ENCODE assay signal across 8 cellular contexts in the genomic region with DNA sequence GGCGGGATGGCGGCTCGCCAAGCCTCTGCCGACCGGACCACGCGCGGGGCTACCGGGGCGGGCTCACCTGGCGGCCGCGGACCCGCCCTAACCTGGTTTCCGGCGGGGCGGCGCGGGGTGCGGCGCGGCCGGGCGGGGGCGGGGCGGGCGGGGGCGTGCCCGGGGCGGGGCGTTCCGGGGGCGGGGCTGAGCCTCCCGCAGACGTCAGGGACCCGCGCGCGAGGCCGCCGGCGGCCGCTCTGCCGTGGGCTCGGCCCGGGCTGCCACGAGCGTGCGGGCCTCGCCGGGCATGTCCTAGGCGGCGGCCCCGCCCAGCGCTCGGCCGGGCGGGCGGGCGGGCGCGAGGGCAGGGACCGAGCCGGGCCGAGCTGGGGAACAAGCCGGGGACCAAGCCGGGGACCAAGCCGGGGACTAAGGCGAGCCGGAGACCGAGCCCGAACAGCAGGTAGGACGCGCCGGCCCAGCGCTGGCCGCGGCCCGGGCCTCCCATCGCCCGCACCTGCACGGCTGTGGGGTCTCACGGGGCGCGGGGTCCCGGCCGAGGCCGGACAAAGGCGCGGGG. TPM values are rescaled to one million over a fixed set of nuclear protein-coding genes. Genes with fewer than 3 reads are reported as not detected.
A peak's percentile ranks its signal among the peaks of the same experiment; 100 is the strongest.
DNase-seq lines count a peak whose midpoint lies in the region; ATAC-seq and TF ChIP-seq lines count a peak whose summit lies in the region.

A gene (plus strand): TSS at position 200 of the 562 bp plus-strand sequence. CDS start 3,183 bp downstream, outside the sequence.

- ATAC-seq in natural killer cell treated with Interleukin-12 subunit alpha and Interleukin-12 subunit beta and Interleukin-15 and Interleukin-18, amount 100 ng/mL, for 72 hours, result peak; percentile 75 to 88

- H3K27ac Mint-ChIP-seq in activated T-helper 1 cell treated with anti-CD3 and anti-CD28 coated beads, Interleukin-12 subunit alpha, Interleukin-12 subunit beta, Interleukin-2, Interleukin-4 antibody, amounts not matched to agents 30 ng/mL and 10 ng/mL and 1 ng/mL, durations not matched to agents 14 hours and 24 hours and 36 hours, result no peak within 1 kb of the TSS
- H3K27ac Mint-ChIP-seq in natural killer cell treated with Interleukin-12 subunit alpha and Interleukin-12 subunit beta and Interleukin-15 and Interleukin-18, amount 100 ng/mL, for 72 hours, result no peak within 1 kb of the TSS

- peaks cover 12% of the 10 kb centered on the region for H3K27me3 Mint-ChIP-seq in activated T-helper 1 cell treated with anti-CD3 and anti-CD28 coated beads, Interleukin-12 subunit alpha, Interleukin-12 subunit beta, Interleukin-2, Interleukin-4 antibody, amounts not matched to agents 30 ng/mL and 10 ng/mL and 1 ng/mL, durations not matched to agents 14 hours and 24 hours and 36 hours (ENCODE audit: insufficient read depth)
- peaks cover 16 to 23% of the 10 kb centered on the region in 2 donors for H3K27me3 Mint-ChIP-seq in natural killer cell treated with Interleukin-12 subunit alpha and Interleukin-12 subunit beta and Interleukin-15 and Interleukin-18, amount 100 ng/mL, for 72 hours

- peak; percentile 89 for DNase-seq in GM10266 (ENCODE audit: extremely low spot score)
- DNase-seq in NCI-H2171 treated with DMSO at 0.1 percent for 48 hours (lab: John Stamatoyannopoulos, UW), result peak; percentile 43
- DNase-seq in activated T-helper 1 cell treated with anti-CD3 and anti-CD28 coated beads, Interleukin-12 subunit alpha, Interleukin-12 subunit beta, Interleukin-2, Interleukin-4 antibody, amounts not matched to agents 30 ng/mL and 10 ng/mL and 1 ng/mL, durations not matched to agents 14 hours and 24 hours and 36 hours (ENCODE audit: low spot score), result peak; percentile 36
- peak; percentile 23 for DNase-seq in fibroblast of pulmonary artery (ENCODE audit: low read depth)
- no peak for DNase-seq in natural killer cell treated with Interleukin-12 subunit alpha and Interleukin-12 subunit beta and Interleukin-15 and Interleukin-18, amount 100 ng/mL, for 72 hours (ENCODE audit: low spot score)
- no peak for DNase-seq in ureter (ENCODE audit: low spot score)
- no peak for DNase-seq in DMS153 (lab: John Stamatoyannopoulos, UW)
- no peak for DNase-seq in NCI-H187 (lab: John Stamatoyannopoulos, UW)

- H3K4me3 Mint-ChIP-seq in activated T-helper 1 cell treated with anti-CD3 and anti-CD28 coated beads, Interleukin-12 subunit alpha, Interleukin-12 subunit beta, Interleukin-2, Interleukin-4 antibody, amounts not matched to agents 30 ng/mL and 10 ng/mL and 1 ng/mL, durations not matched to agents 14 hours and 24 hours and 36 hours, result peak within 1 kb of the TSS; percentile 70
- H3K4me3 Mint-ChIP-seq in natural killer cell treated with Interleukin-12 subunit alpha and Interleukin-12 subunit beta and Interleukin-15 and Interleukin-18, amount 100 ng/mL, for 72 hours, result peak within 1 kb of the TSS; percentile 58

- no peaks in the 10 kb centered on the region for H3K36me3 Mint-ChIP-seq in activated T-helper 1 cell treated with anti-CD3 and anti-CD28 coated beads, Interleukin-12 subunit alpha, Interleukin-12 subunit beta, Interleukin-2, Interleukin-4 antibody, amounts not matched to agents 30 ng/mL and 10 ng/mL and 1 ng/mL, durations not matched to agents 14 hours and 24 hours and 36 hours (ENCODE audit: low read depth)
- H3K36me3 Mint-ChIP-seq in natural killer cell treated with Interleukin-12 subunit alpha and Interleukin-12 subunit beta and Interleukin-15 and Interleukin-18, amount 100 ng/mL, for 72 hours, result no peaks in the 10 kb centered on the region

- no peak for TF ChIP-seq CTCF in GM10266 (IDR thresholded peaks at IDR 0.05; ENCODE audit: control insufficient read depth, insufficient read depth, low read depth, missing control alignments)
- no peak for TF ChIP-seq CTCF in fibroblast of pulmonary artery (IDR thresholded peaks at IDR 0.05; ENCODE audit: low read length, missing control alignments)

- H3K9me3 Mint-ChIP-seq in activated T-helper 1 cell treated with anti-CD3 and anti-CD28 coated beads, Interleukin-12 subunit alpha, Interleukin-12 subunit beta, Interleukin-2, Interleukin-4 antibody, amounts not matched to agents 30 ng/mL and 10 ng/mL and 1 ng/mL, durations not matched to agents 14 hours and 24 hours and 36 hours, result no peaks in the 10 kb centered on the region
- no peaks in the 10 kb centered on the region for H3K9me3 Mint-ChIP-seq in natural killer cell treated with Interleukin-12 subunit alpha and Interleukin-12 subunit beta and Interleukin-15 and Interleukin-18, amount 100 ng/mL, for 72 hours

- H3K4me3 ChIP-seq in fibroblast of pulmonary artery (replicated peaks; ENCODE audit: low read depth, low read length), result peak within 1 kb of the TSS; percentile 69

- intact Hi-C loops in activated T-helper 1 cell treated with anti-CD3 and anti-CD28 coated beads, Interleukin-12 subunit alpha, Interleukin-12 subunit beta, Interleukin-2, Interleukin-4 antibody, amounts not matched to agents 30 ng/mL and 10 ng/mL and 1 ng/mL, durations not matched to agents 14 hours and 24 hours and 36 hours (cut with micrococcal nuclease), result loop anchor here (1.0 to 5.0 kb wide), 3 partner anchors 11 to 98 kb away; no protein-coding TSS in a partner anchor

- peaks cover 7% of the 10 kb centered on the region for H3K4me1 Mint-ChIP-seq in activated T-helper 1 cell treated with anti-CD3 and anti-CD28 coated beads, Interleukin-12 subunit alpha, Interleukin-12 subunit beta, Interleukin-2, Interleukin-4 antibody, amounts not matched to agents 30 ng/mL and 10 ng/mL and 1 ng/mL, durations not matched to agents 14 hours and 24 hours and 36 hours (ENCODE audit: low read depth)
- peaks cover 0 to 3% of the 10 kb centered on the region in 2 donors for H3K4me1 Mint-ChIP-seq in natural killer cell treated with Interleukin-12 subunit alpha and Interleukin-12 subunit beta and Interleukin-15 and Interleukin-18, amount 100 ng/mL, for 72 hours (ENCODE audit: low read depth in 2 of 2)

RNA-seq across cellular contexts. Expression of the gene that starts here (rescaled TPM):
- total RNA-seq in activated T-helper 1 cell treated with anti-CD3 and anti-CD28 coated beads, Interleukin-12 subunit alpha, Interleukin-12 subunit beta, Interleukin-2, Interleukin-4 antibody, amounts not matched to agents 30 ng/mL and 10 ng/mL and 1 ng/mL, durations not matched to agents 14 hours and 24 hours and 36 hours, result 9.8 and 10.7 TPM in 2 replicates
- 1 to 10 TPM; 3.4 to 3.8 TPM for total RNA-seq in natural killer cell treated with Interleukin-12 subunit alpha and Interleukin-12 subunit beta and Interleukin-15 and Interleukin-18, amount 100 ng/mL, for 72 hours
- 42.2 TPM for total RNA-seq in ureter

Comparison
In these comparisons a context has a peak if more than half of its experiments do, and no peak if none do; other contexts are left out.
1. DNase-seq: peak in GM10266 (single experiment), NCI-H2171 treated with DMSO at 0.1 percent for 48 hours (single experiment), activated T-helper 1 cell treated with anti-CD3 and anti-CD28 coated beads, Interleukin-12 subunit alpha, Interleukin-12 subunit beta, Interleukin-2, Interleukin-4 antibody, amounts not matched to agents 30 ng/mL and 10 ng/mL and 1 ng/mL, durations not matched to agents 14 hours and 24 hours and 36 hours (single experiment) and fibroblast of pulmonary artery (single experiment); none in natural killer cell treated with Interleukin-12 subunit alpha and Interleukin-12 subunit beta and Interleukin-15 and Interleukin-18, amount 100 ng/mL, for 72 hours (single experiment), ureter (single experiment), DMS153 (single experiment) and NCI-H187 (0 of 2).